ENCODE assay signal across 8 cellular contexts in the genomic region with DNA sequence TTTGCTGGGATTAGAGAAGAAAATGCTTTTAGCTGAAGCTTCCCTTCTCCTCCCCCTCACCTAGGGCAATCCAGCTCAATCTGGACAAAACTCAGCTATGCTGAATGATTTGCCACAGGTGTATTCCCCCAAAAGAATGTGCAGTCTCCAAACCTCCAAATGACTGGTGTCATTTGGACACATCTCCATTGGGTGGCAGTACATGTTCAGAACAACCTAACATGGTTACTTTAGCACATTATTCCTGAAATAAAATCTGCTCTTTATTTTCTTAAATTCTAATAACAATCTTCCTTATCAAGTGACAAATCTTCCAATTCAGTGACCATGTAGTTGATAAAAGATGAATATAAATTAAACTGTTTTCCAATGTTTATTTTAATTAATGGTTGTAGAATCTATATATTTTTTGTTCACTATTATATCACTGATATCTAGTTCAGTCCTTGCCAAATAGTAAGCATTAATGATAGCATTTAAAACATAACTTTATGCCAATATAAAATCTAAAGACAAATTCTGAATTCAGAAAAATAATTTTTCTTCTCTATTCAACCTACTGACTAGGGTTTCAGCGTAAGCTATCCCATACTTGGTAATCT.
DNase-seq lines count a peak whose midpoint lies in the region; ATAC-seq and TF ChIP-seq lines count a peak whose summit lies in the region.

No MANE protein-coding gene starts in this region.

- DNase-seq in AG08395 (ENCODE audit: low spot score) (peak; percentile 48), NAMALWA (ENCODE audit: low spot score) (peak; percentile 63)

- no peak overlapping the region for H3K27ac Mint-ChIP-seq in brain

- H3K4me1 Mint-ChIP-seq in brain: peaks cover 15% of the 10 kb centered on the region

- H3K9me3 ChIP-seq in liver (ENCODE audit: control insufficient read depth in 4 of 4, low read length in 3 of 4): no peaks in the 10 kb centered on the region

- H3K4me3 Mint-ChIP-seq in brain: no peak overlapping the region

- no peaks in the 10 kb centered on the region for H3K36me3 Mint-ChIP-seq in brain

- H3K27ac ChIP-seq in liver (ENCODE audit: low read depth in 1 of 2, low read length in 2 of 2): no peak overlapping the region

- peaks cover 2 to 15% (median 7%) of the 10 kb centered on the region in 4 donors for H3K4me1 ChIP-seq in liver (ENCODE audit: control insufficient read depth in 4 of 4, insufficient read depth in 4 of 4, low read length in 3 of 4)

- peak; percentile 82 to 89 for TF ChIP-seq RAD21 in liver (IDR thresholded peaks at IDR 0.05)

- no peak overlapping the region for H3K4me3 ChIP-seq in liver (ENCODE audit: low read depth in 1 of 3, low read length in 3 of 3)

- H3K9ac ChIP-seq in liver (ENCODE audit: low read depth in 1 of 2, low read length in 2 of 2): no peak overlapping the region

- H3K9me3 Mint-ChIP-seq in brain: peaks cover 0 to 2% (median 0%) of the 10 kb centered on the region in 5 experiments

- WGBS in liver: 98% methylated on average over 1 of the region's 1 CpG

- H3K27me3 ChIP-seq in liver (ENCODE audit: control insufficient read depth in 4 of 4, insufficient read depth in 4 of 4, low read length in 3 of 4): no peaks in the 10 kb centered on the region

- peaks cover 3% of the 10 kb centered on the region for H3K27me3 Mint-ChIP-seq in brain

- ATAC-seq in GM21825 (IDR thresholded peaks at IDR 0.05; ENCODE audit: unreplicated experiment): no peak
- no peak for ATAC-seq in GM18517 (IDR thresholded peaks at IDR 0.05; ENCODE audit: unreplicated experiment)
- ATAC-seq in GM21529 (IDR thresholded peaks at IDR 0.05; ENCODE audit: unreplicated experiment): no peak

- H3K36me3 ChIP-seq in liver (ENCODE audit: control insufficient read depth in 4 of 4, insufficient read depth in 3 of 4, low read depth in 1 of 4, low read length in 3 of 4): no peaks in the 10 kb centered on the region

- TF ChIP-seq CTCF in GM12874 (IDR thresholded peaks at IDR 0.05; ENCODE audit: insufficient read depth, low read depth, low read length): peak; percentile 35; the same call in 1 of the 2 replicates
- TF ChIP-seq CTCF in brain (conservative IDR thresholded peaks at IDR 0.05): peak; percentile 82 to 83
- peak; percentile 65 for TF ChIP-seq CTCF in liver (IDR thresholded peaks at IDR 0.05; ENCODE audit: low read depth, low read length, missing input control)

TF ChIP-seq in liver, 16 proteins besides CTCF, POLR2A, EP300 and RAD21:
- TF ChIP-seq TAF1 (conservative IDR thresholded peaks at IDR 0.05): peak; percentile 9
- no peak for TF ChIP-seq SP1 (IDR thresholded peaks at IDR 0.05)
